ENCODE assay signal across 32 cellular contexts in genomic region chr7:141562036-141562435, GRCh38. TPM values are rescaled to one million over a fixed set of nuclear protein-coding genes. Genes with fewer than 3 reads are reported as not detected.
DNase-seq lines count a peak whose midpoint lies in the region; ATAC-seq and TF ChIP-seq lines count a peak whose summit lies in the region.
"Had no signal": no experiment of that assay in that cellular context is flagged by ENCODE, and none has a peak within 500 bp of the region (broad histone marks: within the 10 kb centered on the region; RNA-seq: fewer than 3 reads in every experiment).

No MANE protein-coding gene starts in this region.

- H3K27ac ChIP-seq in heart right ventricle (peak overlapping the region in 9 of 10 donors; percentile 31 to 79 (median 63)), gastrocnemius medialis (peak overlapping the region in 2 of 4 donors; percentile 61 to 67)
- H3K27ac ChIP-seq: A549, colonic mucosa, esophagus muscularis mucosa, foreskin keratinocyte, PC-9, transverse colon had no signal

- WGBS in heart right ventricle, 2 donors, result 68 to 76% methylated on average over 5 of the region's 5 CpGs

- H3K36me3 ChIP-seq in heart right ventricle, result peaks cover 0 to 54% (median 18%) of the 10 kb centered on the region in 9 donors
- H3K36me3 ChIP-seq in gastrocnemius medialis, result peaks cover 0 to 3% of the 10 kb centered on the region in 2 donors
- H3K36me3 ChIP-seq: colonic mucosa had no signal

- H3K4me1 ChIP-seq in heart right ventricle (peaks cover 4 to 34% (median 15%) of the 10 kb centered on the region in 9 donors), gastrocnemius medialis (peaks cover 0 to 18% of the 10 kb centered on the region in 2 donors)
- H3K4me1 ChIP-seq: A549, colonic mucosa, foreskin keratinocyte had no signal

- DNase-seq in activated CD8-positive, alpha-beta T cell treated with anti-CD3 and anti-CD28 coated beads for 36 hours, result no peak
- no peak for DNase-seq in activated CD8-positive, alpha-beta T cell treated with anti-CD3 and anti-CD28 coated beads, Interleukin-2, amount 10 ng/mL, durations not matched to agents 7 days and 5 days
- DNase-seq in activated T-helper 1 cell treated with anti-CD3 and anti-CD28 coated beads, Interleukin-12 subunit alpha, Interleukin-12 subunit beta, Interleukin-2, Interleukin-4 antibody, amounts not matched to agents 30 ng/mL and 10 ng/mL and 1 ng/mL, durations not matched to agents 14 hours and 24 hours and 36 hours (ENCODE audit: low spot score), result no peak
- no peak for DNase-seq in heart right ventricle
- DNase-seq in gastrocnemius medialis, result peak; percentile 37 to 46
- no peak for DNase-seq in NCI-H187 treated with DMSO at 0.1 percent for 48 hours (lab: John Stamatoyannopoulos, UW)
- no peak for DNase-seq in omental fat pad (ENCODE audit: low spot score)
- DNase-seq: activated CD8-positive, alpha-beta memory T cell treated with anti-CD3 and anti-CD28 coated beads for 24 hours; activated naive CD4-positive, alpha-beta T cell treated with Interleukin-2 at 50 U/mL for 16 hours; amygdala; CD8-positive, alpha-beta memory T cell; colonic mucosa; DMS 273 treated with DMSO at 0.1 percent for 48 hours; effector CD8-positive, alpha-beta T cell; foreskin keratinocyte; HFFc6; left colon; mesendoderm; NCI-H1694; NCI-H2171; NCI-H524; NK-92 treated with Interleukin-12 subunit alpha and Interleukin-12 subunit beta, amount 100 ng/mL, for 24 hours; PC-9; SHP77 treated with DMSO at 0.1 percent for 48 hours; small intestine; transverse colon had no signal

- peak overlapping the region; percentile 43 for H3K27ac Mint-ChIP-seq in activated CD8-positive, alpha-beta T cell treated with anti-CD3 and anti-CD28 coated beads for 36 hours
- H3K27ac Mint-ChIP-seq in activated CD8-positive, alpha-beta T cell treated with anti-CD3 and anti-CD28 coated beads, Interleukin-2, amount 10 ng/mL, durations not matched to agents 7 days and 5 days, result no peak overlapping the region
- H3K27ac Mint-ChIP-seq in activated T-helper 1 cell treated with anti-CD3 and anti-CD28 coated beads, Interleukin-12 subunit alpha, Interleukin-12 subunit beta, Interleukin-2, Interleukin-4 antibody, amounts not matched to agents 30 ng/mL and 10 ng/mL and 1 ng/mL, durations not matched to agents 14 hours and 24 hours and 36 hours, result peak overlapping the region; percentile 57
- H3K27ac Mint-ChIP-seq: B cell, HFFc6 had no signal

- in situ Hi-C loops in gastrocnemius medialis (cut with MboI; ENCODE audit: low sequenced_read_pairs in 4 of 4), result no loop called here

- H3K27me3 Mint-ChIP-seq in activated CD8-positive, alpha-beta T cell treated with anti-CD3 and anti-CD28 coated beads for 36 hours, result no peaks in the 10 kb centered on the region
- H3K27me3 Mint-ChIP-seq in activated CD8-positive, alpha-beta T cell treated with anti-CD3 and anti-CD28 coated beads, Interleukin-2, amount 10 ng/mL, durations not matched to agents 7 days and 5 days (ENCODE audit: low read depth), result no peaks in the 10 kb centered on the region
- no peaks in the 10 kb centered on the region for H3K27me3 Mint-ChIP-seq in activated T-helper 1 cell treated with anti-CD3 and anti-CD28 coated beads, Interleukin-12 subunit alpha, Interleukin-12 subunit beta, Interleukin-2, Interleukin-4 antibody, amounts not matched to agents 30 ng/mL and 10 ng/mL and 1 ng/mL, durations not matched to agents 14 hours and 24 hours and 36 hours (ENCODE audit: insufficient read depth)
- H3K27me3 Mint-ChIP-seq: B cell; CD8-positive, alpha-beta memory T cell had no signal

- H3K4me3 Mint-ChIP-seq in activated CD8-positive, alpha-beta T cell treated with anti-CD3 and anti-CD28 coated beads for 36 hours, result no peak overlapping the region
- H3K4me3 Mint-ChIP-seq in activated CD8-positive, alpha-beta T cell treated with anti-CD3 and anti-CD28 coated beads, Interleukin-2, amount 10 ng/mL, durations not matched to agents 7 days and 5 days, result no peak overlapping the region
- peak overlapping the region; percentile 23 for H3K4me3 Mint-ChIP-seq in activated T-helper 1 cell treated with anti-CD3 and anti-CD28 coated beads, Interleukin-12 subunit alpha, Interleukin-12 subunit beta, Interleukin-2, Interleukin-4 antibody, amounts not matched to agents 30 ng/mL and 10 ng/mL and 1 ng/mL, durations not matched to agents 14 hours and 24 hours and 36 hours
- H3K4me3 Mint-ChIP-seq: B cell, GM23338, HFFc6 had no signal

- H3K9me3 ChIP-seq in heart right ventricle (peaks cover 0 to 20% (median 0%) of the 10 kb centered on the region in 11 donors), gastrocnemius medialis (peaks cover 0 to 7% (median 0%) of the 10 kb centered on the region in 3 donors)
- H3K9me3 ChIP-seq: colonic mucosa, transverse colon had no signal

- TF ChIP-seq CTCF in activated CD8-positive, alpha-beta T cell treated with anti-CD3 and anti-CD28 coated beads for 36 hours (IDR thresholded peaks at IDR 0.05), result no peak
- no peak for TF ChIP-seq CTCF in heart right ventricle (IDR thresholded peaks at IDR 0.05)
- no peak for TF ChIP-seq CTCF in gastrocnemius medialis (IDR thresholded peaks at IDR 0.05 in 4 of 5, conservative IDR thresholded peaks at IDR 0.05 in 1 of 5)
- TF ChIP-seq CTCF in omental fat pad (IDR thresholded peaks at IDR 0.05), result no peak

- CTCF ChIA-PET in activated CD8-positive, alpha-beta T cell treated with anti-CD3 and anti-CD28 coated beads for 36 hours (lab: Charles Lee), result no interaction called here
- CTCF ChIA-PET in activated CD8-positive, alpha-beta T cell treated with anti-CD3 and anti-CD28 coated beads, Interleukin-2, amount 10 ng/mL, durations not matched to agents 7 days and 5 days (lab: Charles Lee), result no interaction called here

- peaks cover 97% of the 10 kb centered on the region for H3K36me3 Mint-ChIP-seq in activated CD8-positive, alpha-beta T cell treated with anti-CD3 and anti-CD28 coated beads for 36 hours (ENCODE audit: low read depth)
- peaks cover 96% of the 10 kb centered on the region for H3K36me3 Mint-ChIP-seq in activated CD8-positive, alpha-beta T cell treated with anti-CD3 and anti-CD28 coated beads, Interleukin-2, amount 10 ng/mL, durations not matched to agents 7 days and 5 days (ENCODE audit: low read depth)
- peaks cover 88% of the 10 kb centered on the region for H3K36me3 Mint-ChIP-seq in activated T-helper 1 cell treated with anti-CD3 and anti-CD28 coated beads, Interleukin-12 subunit alpha, Interleukin-12 subunit beta, Interleukin-2, Interleukin-4 antibody, amounts not matched to agents 30 ng/mL and 10 ng/mL and 1 ng/mL, durations not matched to agents 14 hours and 24 hours and 36 hours (ENCODE audit: low read depth)

- intact Hi-C loops in activated CD8-positive, alpha-beta T cell treated with anti-CD3 and anti-CD28 coated beads for 36 hours (cut with micrococcal nuclease), result no loop called here
- intact Hi-C loops in activated T-helper 1 cell treated with anti-CD3 and anti-CD28 coated beads, Interleukin-12 subunit alpha, Interleukin-12 subunit beta, Interleukin-2, Interleukin-4 antibody, amounts not matched to agents 30 ng/mL and 10 ng/mL and 1 ng/mL, durations not matched to agents 14 hours and 24 hours and 36 hours (cut with micrococcal nuclease), result no loop called here
- intact Hi-C loops in heart right ventricle (cut with DNase I) (no loop called here), gastrocnemius medialis (cut with DNase I; ENCODE audit: low total_unique reads) (no loop called here)

- POLR2A ChIA-PET in activated CD8-positive, alpha-beta T cell treated with anti-CD3 and anti-CD28 coated beads for 36 hours (lab: Charles Lee), result interaction anchor here (2.1 to 2.7 kb wide), 2 partner anchors 10 to 11 kb away, joined by 6 to 15 read pairs; partner anchors contain the start of gene AGK
- POLR2A ChIA-PET in activated CD8-positive, alpha-beta T cell treated with anti-CD3 and anti-CD28 coated beads, Interleukin-2, amount 10 ng/mL, durations not matched to agents 7 days and 5 days (lab: Charles Lee), result interaction anchor here (1.5 kb wide), 1 partner anchor 10 kb away, joined by 9 read pairs; the partner anchor contains the start of gene AGK

- H3K4me3 ChIP-seq in heart right ventricle (no peak overlapping the region), gastrocnemius medialis (no peak overlapping the region)
- H3K4me3 ChIP-seq: A549, colonic mucosa, esophagus muscularis mucosa, GM23338, PC-9, transverse colon had no signal

- H3K4me1 Mint-ChIP-seq in activated CD8-positive, alpha-beta T cell treated with anti-CD3 and anti-CD28 coated beads for 36 hours (ENCODE audit: low read depth), result peaks cover 85% of the 10 kb centered on the region
- H3K4me1 Mint-ChIP-seq in activated CD8-positive, alpha-beta T cell treated with anti-CD3 and anti-CD28 coated beads, Interleukin-2, amount 10 ng/mL, durations not matched to agents 7 days and 5 days (ENCODE audit: low read depth), result peaks cover 60% of the 10 kb centered on the region
- peaks cover 89% of the 10 kb centered on the region for H3K4me1 Mint-ChIP-seq in activated T-helper 1 cell treated with anti-CD3 and anti-CD28 coated beads, Interleukin-12 subunit alpha, Interleukin-12 subunit beta, Interleukin-2, Interleukin-4 antibody, amounts not matched to agents 30 ng/mL and 10 ng/mL and 1 ng/mL, durations not matched to agents 14 hours and 24 hours and 36 hours (ENCODE audit: low read depth)

- no peaks in the 10 kb centered on the region for H3K27me3 ChIP-seq in heart right ventricle
- no peaks in the 10 kb centered on the region for H3K27me3 ChIP-seq in gastrocnemius medialis
- H3K27me3 ChIP-seq: colonic mucosa, esophagus muscularis mucosa, foreskin keratinocyte, transverse colon had no signal

- no peak for ATAC-seq in activated CD8-positive, alpha-beta T cell treated with anti-CD3 and anti-CD28 coated beads for 36 hours
- ATAC-seq in activated CD8-positive, alpha-beta T cell treated with anti-CD3 and anti-CD28 coated beads, Interleukin-2, amount 10 ng/mL, durations not matched to agents 7 days and 5 days, result no peak
- ATAC-seq in heart right ventricle, result peak in 7 of 8 donors; percentile 8 to 43 (median 34)
- ATAC-seq in gastrocnemius medialis, result peak; percentile 26 to 55
- ATAC-seq in omental fat pad (ENCODE audit: low FRiP score), result no peak
- no peak for ATAC-seq in HG02588 (IDR thresholded peaks at IDR 0.05; ENCODE audit: unreplicated experiment)
- ATAC-seq: A549; activated CD4-positive, CD25-positive, alpha-beta regulatory T cell treated with anti-CD3 and anti-CD28 coated beads, Interleukin-2, amount 50 U/mL, for 24 hours; foreskin keratinocyte; GM23338; left colon had no signal

- no peak for TF ChIP-seq POLR2A in gastrocnemius medialis (IDR thresholded peaks at IDR 0.05)

- H3K9me3 Mint-ChIP-seq in activated CD8-positive, alpha-beta T cell treated with anti-CD3 and anti-CD28 coated beads for 36 hours, result peaks cover 17% of the 10 kb centered on the region
- peaks cover 27% of the 10 kb centered on the region for H3K9me3 Mint-ChIP-seq in activated CD8-positive, alpha-beta T cell treated with anti-CD3 and anti-CD28 coated beads, Interleukin-2, amount 10 ng/mL, durations not matched to agents 7 days and 5 days (ENCODE audit: insufficient read depth)
- peaks cover 46% of the 10 kb centered on the region for H3K9me3 Mint-ChIP-seq in activated T-helper 1 cell treated with anti-CD3 and anti-CD28 coated beads, Interleukin-12 subunit alpha, Interleukin-12 subunit beta, Interleukin-2, Interleukin-4 antibody, amounts not matched to agents 30 ng/mL and 10 ng/mL and 1 ng/mL, durations not matched to agents 14 hours and 24 hours and 36 hours

RNA-seq across cellular contexts. Expression of gene AGK, which starts 10.8 kb away (rescaled TPM):
- total RNA-seq in activated CD8-positive, alpha-beta T cell treated with anti-CD3 and anti-CD28 coated beads for 36 hours, result 10 to 100 TPM; 70.1 to 73.7 TPM
- 10 to 100 TPM; 41.0 to 41.2 TPM for total RNA-seq in activated CD8-positive, alpha-beta T cell treated with anti-CD3 and anti-CD28 coated beads, Interleukin-2, amount 10 ng/mL, durations not matched to agents 7 days and 5 days
- 174 and 179 TPM in 2 replicates for total RNA-seq in activated T-helper 1 cell treated with anti-CD3 and anti-CD28 coated beads, Interleukin-12 subunit alpha, Interleukin-12 subunit beta, Interleukin-2, Interleukin-4 antibody, amounts not matched to agents 30 ng/mL and 10 ng/mL and 1 ng/mL, durations not matched to agents 14 hours and 24 hours and 36 hours
- total RNA-seq in heart right ventricle (10 to 100 TPM; 27.1 to 45.1 (median 39.7) TPM), gastrocnemius medialis (10 to 100 TPM in 2 of 4 donors, 1 to 10 TPM in 2; 6.5 to 17.1 (median 11.5) TPM), omental fat pad (10 to 100 TPM; 17.3 to 22.5 (median 19.7) TPM)
- 10 to 100 TPM; 17.7 to 22.0 TPM for polyA plus RNA-seq in heart right ventricle

Comparison
In these comparisons a context has a peak if more than half of its experiments do, and no peak if none do; other contexts are left out.
1. ATAC-seq: peak in heart right ventricle (7 of 8) and gastrocnemius medialis (2 of 2); none in activated CD8-positive, alpha-beta T cell treated with anti-CD3 and anti-CD28 coated beads for 36 hours (single experiment), activated CD8-positive, alpha-beta T cell treated with anti-CD3 and anti-CD28 coated beads, Interleukin-2, amount 10 ng/mL, durations not matched to agents 7 days and 5 days (single experiment), omental fat pad (single experiment) and HG02588 (single experiment).
2. DNase-seq: peak in gastrocnemius medialis (2 of 2); none in activated CD8-positive, alpha-beta T cell treated with anti-CD3 and anti-CD28 coated beads for 36 hours (single experiment), activated CD8-positive, alpha-beta T cell treated with anti-CD3 and anti-CD28 coated beads, Interleukin-2, amount 10 ng/mL, durations not matched to agents 7 days and 5 days (single experiment), activated T-helper 1 cell treated with anti-CD3 and anti-CD28 coated beads, Interleukin-12 subunit alpha, Interleukin-12 subunit beta, Interleukin-2, Interleukin-4 antibody, amounts not matched to agents 30 ng/mL and 10 ng/mL and 1 ng/mL, durations not matched to agents 14 hours and 24 hours and 36 hours (single experiment), heart right ventricle (0 of 2), NCI-H187 treated with DMSO at 0.1 percent for 48 hours (single experiment) and omental fat pad (single experiment).